2 cellular contexts compared by ENCODE assay signal in genomic region chr18:58569490-58569911, GRCh38.
TF ChIP-seq lines count a peak whose summit lies in the region.

No MANE protein-coding gene starts in this region.

TF ChIP-seq in A549, 52 proteins besides CTCF, POLR2A, EP300 and RAD21:
- TF ChIP-seq SREBF2 (IDR thresholded peaks at IDR 0.05): no peak
- no peak for TF ChIP-seq EHMT2 (IDR thresholded peaks at IDR 0.05; ENCODE audit: low read depth)
- no peak for TF ChIP-seq RCOR1 (IDR thresholded peaks at IDR 0.05; ENCODE audit: low read depth, low read length)
- no peak for TF ChIP-seq KDM1A (IDR thresholded peaks at IDR 0.05; ENCODE audit: low read depth)
- TF ChIP-seq HDAC2 (IDR thresholded peaks at IDR 0.05): no peak
- TF ChIP-seq EHF (CRISPR knock-in tag; IDR thresholded peaks at IDR 0.05): no peak
- no peak for TF ChIP-seq RNF2 (IDR thresholded peaks at IDR 0.05; ENCODE audit: borderline replicate concordance, low read depth)
- no peak for TF ChIP-seq HOXB5 (CRISPR knock-in tag; IDR thresholded peaks at IDR 0.05)
- TF ChIP-seq POLR2AphosphoS2 (conservative IDR thresholded peaks at IDR 0.05; ENCODE audit: low read length): no peak
- TF ChIP-seq BCL3 (IDR thresholded peaks at IDR 0.05): no peak
- no peak for TF ChIP-seq CBX8 (IDR thresholded peaks at IDR 0.05)
- TF ChIP-seq HOXB13 (CRISPR knock-in tag; IDR thresholded peaks at IDR 0.05; ENCODE audit: low read depth): no peak
- TF ChIP-seq HES2 (IDR thresholded peaks at IDR 0.05): no peak
- no peak for TF ChIP-seq E2F6 (IDR thresholded peaks at IDR 0.05; ENCODE audit: borderline replicate concordance, low read depth)
- TF ChIP-seq KDM5A (IDR thresholded peaks at IDR 0.05): no peak

TF ChIP-seq in GM23338, 12 proteins besides CTCF, POLR2A, EP300 and RAD21:
- TF ChIP-seq ZNF462 (CRISPR knock-in tag; IDR thresholded peaks at IDR 0.05): no peak
- TF ChIP-seq CREB1 (CRISPR knock-in tag; IDR thresholded peaks at IDR 0.05; ENCODE audit: low read depth): no peak
- no peak for TF ChIP-seq POLR2AphosphoS5 (IDR thresholded peaks at IDR 0.05; ENCODE audit: low read depth)
- TF ChIP-seq NANOG (IDR thresholded peaks at IDR 0.05; ENCODE audit: borderline replicate concordance): no peak
TF ChIP-seq in GM23338: peak in this region for 0.
